ENCODE assay signal across 1 cellular context in the genomic region with DNA sequence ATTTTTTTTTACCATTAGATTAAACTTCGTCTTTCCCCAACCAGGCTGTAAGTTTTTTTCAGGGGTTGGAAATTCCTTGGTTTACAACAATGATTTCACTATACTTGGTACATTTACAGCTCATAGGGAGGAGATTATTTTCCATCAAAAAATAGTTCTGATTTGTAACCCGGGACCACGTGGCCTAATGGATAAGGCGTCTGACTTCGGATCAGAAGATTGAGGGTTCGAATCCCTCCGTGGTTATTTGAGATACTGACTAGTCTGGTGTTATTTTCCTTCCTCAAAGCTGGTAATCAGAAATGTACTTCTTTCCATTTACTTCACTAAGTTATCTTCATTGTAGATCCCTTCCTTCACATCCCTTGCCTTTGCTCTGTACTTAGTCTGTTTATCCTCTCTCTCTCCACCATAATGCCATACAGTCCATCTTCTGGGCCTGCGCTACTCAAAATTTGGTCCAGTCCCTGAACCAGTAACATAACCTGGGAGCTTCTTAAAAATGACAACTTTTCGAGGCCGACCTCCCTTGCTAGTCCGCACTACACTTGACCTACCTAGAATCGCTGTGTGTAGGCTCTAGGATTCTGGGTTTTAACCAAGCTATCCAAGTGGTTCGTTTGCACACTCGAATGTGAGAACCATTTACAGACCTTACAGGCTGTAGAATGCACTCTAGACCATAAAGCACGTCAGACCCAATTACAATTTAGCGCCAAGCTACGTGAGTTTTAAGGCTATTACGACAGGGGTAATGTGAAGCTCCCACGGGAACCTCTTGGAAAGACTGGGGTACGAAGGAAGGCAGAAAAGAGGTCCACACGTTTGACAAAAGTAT.
A peak's percentile ranks its signal among the peaks of the same experiment; 100 is the strongest.
TF ChIP-seq lines count a peak whose summit lies in the region.

No MANE protein-coding gene starts in this region.

TF ChIP-seq in K562, 482 proteins besides CTCF, POLR2A, EP300 and RAD21 (continued from another document and continues in another):
- TF ChIP-seq CXXC5 (CRISPR knock-in tag; IDR thresholded peaks at IDR 0.05) (0 out of 2 replicates have a peak, but pooled peaks have one; percentile 8), MEF2D (tag; conservative IDR thresholded peaks at IDR 0.05; ENCODE audit: low read depth) (0 out of 2 replicates have a peak, but pooled peaks have one; percentile 18), ZNF263 (CRISPR knock-in tag; IDR thresholded peaks at IDR 0.05; ENCODE audit: borderline replicate concordance) (peak; percentile 38; the same call in 1 of the 2 replicates), NR2C1 (IDR thresholded peaks at IDR 0.05) (no peak), NR2C1 (tag; IDR thresholded peaks at IDR 0.05) (0 out of 2 replicates have a peak, but pooled peaks have one; percentile 10), NR4A1 (CRISPR knock-in tag; IDR thresholded peaks at IDR 0.05) (no peak), NR4A1 (tag; IDR thresholded peaks at IDR 0.05) (no peak), TSC22D4 (tag; IDR thresholded peaks at IDR 0.05) (no peak), CHD4 (IDR thresholded peaks at IDR 0.05; ENCODE audit: insufficient read depth, insufficient replicate concordance, low read depth, low read length, poor library complexity, severe bottlenecking) (peak; percentile 80), PHF20 (IDR thresholded peaks at IDR 0.05; ENCODE audit: partially characterized antibody) (peak; percentile 28), ADNP (tag; IDR thresholded peaks at IDR 0.05) (no peak), CBFA2T2 (conservative IDR thresholded peaks at IDR 0.05) (no peak; the same call in 1 of the 2 replicates), MECOM (CRISPR knock-in tag; IDR thresholded peaks at IDR 0.05) (no peak), JUNB (CRISPR knock-in tag; conservative IDR thresholded peaks at IDR 0.05) (no peak), ZNF830 (CRISPR knock-in tag; IDR thresholded peaks at IDR 0.05) (no peak), RBM25 (IDR thresholded peaks at IDR 0.05; ENCODE audit: low read depth, low read length, severe bottlenecking) (no peak), FOXA3 (CRISPR knock-in tag; conservative IDR thresholded peaks at IDR 0.05 in 1 of 2, IDR thresholded peaks at IDR 0.05 in 1 of 2) (no peak; a peak in 1 of 4 replicates), COPS2 (conservative IDR thresholded peaks at IDR 0.05) (no peak), ZNF239 (CRISPR knock-in tag; IDR thresholded peaks at IDR 0.05) (no peak; the same call in none of the 2 replicates), CBX5 (IDR thresholded peaks at IDR 0.05; ENCODE audit: borderline replicate concordance, low read depth) (no peak), MYBL2 (IDR thresholded peaks at IDR 0.05; ENCODE audit: low read depth) (peak; percentile 6; the same call in 1 of the 2 replicates), MYBL2 (CRISPR knock-in tag; IDR thresholded peaks at IDR 0.05; ENCODE audit: borderline replicate concordance) (no peak), EWSR1 (IDR thresholded peaks at IDR 0.05; ENCODE audit: borderline replicate concordance, low read depth, partially characterized antibody) (no peak), ZC3H4 (CRISPR knock-in tag; IDR thresholded peaks at IDR 0.05; ENCODE audit: borderline replicate concordance) (no peak), SAFB (IDR thresholded peaks at IDR 0.05; ENCODE audit: borderline replicate concordance, low read depth, low read length) (no peak), TCFL5 (CRISPR knock-in tag; conservative IDR thresholded peaks at IDR 0.05) (no peak), SIX5 (IDR thresholded peaks at IDR 0.05; ENCODE audit: borderline replicate concordance in 1 of 2, insufficient read depth in 1 of 2, low read depth in 1 of 2, low read length in 2 of 2) (no peak), HDGF (IDR thresholded peaks at IDR 0.05) (no peak), ZFP30 (CRISPR knock-in tag; IDR thresholded peaks at IDR 0.05; ENCODE audit: borderline replicate concordance) (no peak), ZNF589 (CRISPR knock-in tag; IDR thresholded peaks at IDR 0.05; ENCODE audit: low read depth) (0 out of 2 replicates have a peak, but pooled peaks have one; percentile 28), MCM2 (IDR thresholded peaks at IDR 0.05; ENCODE audit: low read depth) (no peak), ZNF76 (CRISPR knock-in tag; IDR thresholded peaks at IDR 0.05; ENCODE audit: borderline replicate concordance) (no peak), RBBP5 (IDR thresholded peaks at IDR 0.05; ENCODE audit: borderline replicate concordance, insufficient read depth, low read length, poor library complexity, severe bottlenecking) (no peak), HSF4 (CRISPR knock-in tag; IDR thresholded peaks at IDR 0.05; ENCODE audit: borderline replicate concordance) (no peak), ZNF347 (CRISPR knock-in tag; IDR thresholded peaks at IDR 0.05; ENCODE audit: low read depth) (no peak), SIN3A (IDR thresholded peaks at IDR 0.05; ENCODE audit: borderline replicate concordance in 2 of 2, control insufficient read depth in 1 of 2, low read depth in 2 of 2, low read length in 2 of 2) (no peak), U2AF1 (optimal IDR thresholded peaks at IDR 0.05; ENCODE audit: low read depth, low read length) (no peak), SMARCC2 (IDR thresholded peaks at IDR 0.05; ENCODE audit: low read depth) (no peak), FOS (IDR thresholded peaks at IDR 0.05; ENCODE audit: extremely low read depth, insufficient read length) (no peak), HNRNPLL (IDR thresholded peaks at IDR 0.05; ENCODE audit: low read depth, low read length, poor library complexity, severe bottlenecking) (peak; percentile 43), HIVEP1 (CRISPR knock-in tag; IDR thresholded peaks at IDR 0.05) (no peak), LEF1 (IDR thresholded peaks at IDR 0.05) (peak; percentile 25; the same call in 1 of the 2 replicates), NBN (IDR thresholded peaks at IDR 0.05; ENCODE audit: low read depth) (peak; percentile 88), ZFP36 (IDR thresholded peaks at IDR 0.05; ENCODE audit: low read depth, low read length, partially characterized antibody) (no peak), E2F3 (CRISPR knock-in tag; IDR thresholded peaks at IDR 0.05) (no peak), PML (IDR thresholded peaks at IDR 0.05; ENCODE audit: low read length) (peak; percentile 49), BACH1 (tag; IDR thresholded peaks at IDR 0.05) (no peak)
- TF ChIP-seq, protein P1, sequence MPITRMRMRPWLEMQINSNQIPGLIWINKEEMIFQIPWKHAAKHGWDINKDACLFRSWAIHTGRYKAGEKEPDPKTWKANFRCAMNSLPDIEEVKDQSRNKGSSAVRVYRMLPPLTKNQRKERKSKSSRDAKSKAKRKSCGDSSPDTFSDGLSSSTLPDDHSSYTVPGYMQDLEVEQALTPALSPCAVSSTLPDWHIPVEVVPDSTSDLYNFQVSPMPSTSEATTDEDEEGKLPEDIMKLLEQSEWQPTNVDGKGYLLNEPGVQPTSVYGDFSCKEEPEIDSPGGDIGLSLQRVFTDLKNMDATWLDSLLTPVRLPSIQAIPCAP (CRISPR knock-in tag; IDR thresholded peaks at IDR 0.05; ENCODE audit: borderline replicate concordance) = no peak
- TF ChIP-seq, protein P2, sequence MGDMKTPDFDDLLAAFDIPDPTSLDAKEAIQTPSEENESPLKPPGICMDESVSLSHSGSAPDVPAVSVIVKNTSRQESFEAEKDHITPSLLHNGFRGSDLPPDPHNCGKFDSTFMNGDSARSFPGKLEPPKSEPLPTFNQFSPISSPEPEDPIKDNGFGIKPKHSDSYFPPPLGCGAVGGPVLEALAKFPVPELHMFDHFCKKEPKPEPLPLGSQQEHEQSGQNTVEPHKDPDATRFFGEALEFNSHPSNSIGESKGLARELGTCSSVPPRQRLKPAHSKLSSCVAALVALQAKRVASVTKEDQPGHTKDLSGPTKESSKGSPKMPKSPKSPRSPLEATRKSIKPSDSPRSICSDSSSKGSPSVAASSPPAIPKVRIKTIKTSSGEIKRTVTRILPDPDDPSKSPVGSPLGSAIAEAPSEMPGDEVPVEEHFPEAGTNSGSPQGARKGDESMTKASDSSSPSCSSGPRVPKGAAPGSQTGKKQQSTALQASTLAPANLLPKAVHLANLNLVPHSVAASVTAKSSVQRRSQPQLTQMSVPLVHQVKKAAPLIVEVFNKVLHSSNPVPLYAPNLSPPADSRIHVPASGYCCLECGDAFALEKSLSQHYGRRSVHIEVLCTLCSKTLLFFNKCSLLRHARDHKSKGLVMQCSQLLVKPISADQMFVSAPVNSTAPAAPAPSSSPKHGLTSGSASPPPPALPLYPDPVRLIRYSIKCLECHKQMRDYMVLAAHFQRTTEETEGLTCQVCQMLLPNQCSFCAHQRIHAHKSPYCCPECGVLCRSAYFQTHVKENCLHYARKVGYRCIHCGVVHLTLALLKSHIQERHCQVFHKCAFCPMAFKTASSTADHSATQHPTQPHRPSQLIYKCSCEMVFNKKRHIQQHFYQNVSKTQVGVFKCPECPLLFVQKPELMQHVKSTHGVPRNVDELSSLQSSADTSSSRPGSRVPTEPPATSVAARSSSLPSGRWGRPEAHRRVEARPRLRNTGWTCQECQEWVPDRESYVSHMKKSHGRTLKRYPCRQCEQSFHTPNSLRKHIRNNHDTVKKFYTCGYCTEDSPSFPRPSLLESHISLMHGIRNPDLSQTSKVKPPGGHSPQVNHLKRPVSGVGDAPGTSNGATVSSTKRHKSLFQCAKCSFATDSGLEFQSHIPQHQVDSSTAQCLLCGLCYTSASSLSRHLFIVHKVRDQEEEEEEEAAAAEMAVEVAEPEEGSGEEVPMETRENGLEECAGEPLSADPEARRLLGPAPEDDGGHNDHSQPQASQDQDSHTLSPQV (IDR thresholded peaks at IDR 0.05) = peak; percentile 90
- TF ChIP-seq, protein P3, sequence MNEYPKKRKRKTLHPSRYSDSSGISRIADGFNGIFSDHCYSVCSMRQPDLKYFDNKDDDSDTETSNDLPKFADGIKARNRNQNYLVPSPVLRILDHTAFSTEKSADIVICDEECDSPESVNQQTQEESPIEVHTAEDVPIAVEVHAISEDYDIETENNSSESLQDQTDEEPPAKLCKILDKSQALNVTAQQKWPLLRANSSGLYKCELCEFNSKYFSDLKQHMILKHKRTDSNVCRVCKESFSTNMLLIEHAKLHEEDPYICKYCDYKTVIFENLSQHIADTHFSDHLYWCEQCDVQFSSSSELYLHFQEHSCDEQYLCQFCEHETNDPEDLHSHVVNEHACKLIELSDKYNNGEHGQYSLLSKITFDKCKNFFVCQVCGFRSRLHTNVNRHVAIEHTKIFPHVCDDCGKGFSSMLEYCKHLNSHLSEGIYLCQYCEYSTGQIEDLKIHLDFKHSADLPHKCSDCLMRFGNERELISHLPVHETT (CRISPR knock-in tag; conservative IDR thresholded peaks at IDR 0.05 in 1 of 2, IDR thresholded peaks at IDR 0.05 in 1 of 2) = no peak
- TF ChIP-seq, protein P4, sequence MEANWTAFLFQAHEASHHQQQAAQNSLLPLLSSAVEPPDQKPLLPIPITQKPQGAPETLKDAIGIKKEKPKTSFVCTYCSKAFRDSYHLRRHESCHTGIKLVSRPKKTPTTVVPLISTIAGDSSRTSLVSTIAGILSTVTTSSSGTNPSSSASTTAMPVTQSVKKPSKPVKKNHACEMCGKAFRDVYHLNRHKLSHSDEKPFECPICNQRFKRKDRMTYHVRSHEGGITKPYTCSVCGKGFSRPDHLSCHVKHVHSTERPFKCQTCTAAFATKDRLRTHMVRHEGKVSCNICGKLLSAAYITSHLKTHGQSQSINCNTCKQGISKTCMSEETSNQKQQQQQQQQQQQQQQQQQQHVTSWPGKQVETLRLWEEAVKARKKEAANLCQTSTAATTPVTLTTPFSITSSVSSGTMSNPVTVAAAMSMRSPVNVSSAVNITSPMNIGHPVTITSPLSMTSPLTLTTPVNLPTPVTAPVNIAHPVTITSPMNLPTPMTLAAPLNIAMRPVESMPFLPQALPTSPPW (CRISPR knock-in tag; IDR thresholded peaks at IDR 0.05) = peak; percentile 31
- TF ChIP-seq, protein P5, sequence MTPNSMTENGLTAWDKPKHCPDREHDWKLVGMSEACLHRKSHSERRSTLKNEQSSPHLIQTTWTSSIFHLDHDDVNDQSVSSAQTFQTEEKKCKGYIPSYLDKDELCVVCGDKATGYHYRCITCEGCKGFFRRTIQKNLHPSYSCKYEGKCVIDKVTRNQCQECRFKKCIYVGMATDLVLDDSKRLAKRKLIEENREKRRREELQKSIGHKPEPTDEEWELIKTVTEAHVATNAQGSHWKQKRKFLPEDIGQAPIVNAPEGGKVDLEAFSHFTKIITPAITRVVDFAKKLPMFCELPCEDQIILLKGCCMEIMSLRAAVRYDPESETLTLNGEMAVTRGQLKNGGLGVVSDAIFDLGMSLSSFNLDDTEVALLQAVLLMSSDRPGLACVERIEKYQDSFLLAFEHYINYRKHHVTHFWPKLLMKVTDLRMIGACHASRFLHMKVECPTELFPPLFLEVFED (CRISPR knock-in tag; conservative IDR thresholded peaks at IDR 0.05) = peak; percentile 51; the same call in 1 of the 2 replicates
- TF ChIP-seq, protein P6, sequence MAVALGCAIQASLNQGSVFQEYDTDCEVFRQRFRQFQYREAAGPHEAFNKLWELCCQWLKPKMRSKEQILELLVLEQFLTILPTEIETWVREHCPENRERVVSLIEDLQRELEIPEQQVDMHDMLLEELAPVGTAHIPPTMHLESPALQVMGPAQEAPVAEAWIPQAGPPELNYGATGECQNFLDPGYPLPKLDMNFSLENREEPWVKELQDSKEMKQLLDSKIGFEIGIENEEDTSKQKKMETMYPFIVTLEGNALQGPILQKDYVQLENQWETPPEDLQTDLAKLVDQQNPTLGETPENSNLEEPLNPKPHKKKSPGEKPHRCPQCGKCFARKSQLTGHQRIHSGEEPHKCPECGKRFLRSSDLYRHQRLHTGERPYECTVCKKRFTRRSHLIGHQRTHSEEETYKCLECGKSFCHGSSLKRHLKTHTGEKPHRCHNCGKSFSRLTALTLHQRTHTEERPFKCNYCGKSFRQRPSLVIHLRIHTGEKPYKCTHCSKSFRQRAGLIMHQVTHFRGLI (CRISPR knock-in tag; IDR thresholded peaks at IDR 0.05) = 0 out of 2 replicates have a peak, but pooled peaks have one; percentile 3
